In genomic region chr11:117839234-117839882, GRCh38 we compare ENCODE assay signal across 29 cellular contexts. TPM values are rescaled to one million over a fixed set of nuclear protein-coding genes. Genes with fewer than 3 reads are reported as not detected.
A peak's percentile ranks its signal among the peaks of the same experiment; 100 is the strongest.
DNase-seq lines count a peak whose midpoint lies in the region; ATAC-seq and TF ChIP-seq lines count a peak whose summit lies in the region.
"Had no signal": no experiment of that assay in that cellular context is flagged by ENCODE, and none has a peak within 500 bp of the region (broad histone marks: within the 10 kb centered on the region; RNA-seq: fewer than 3 reads in every experiment).

No MANE protein-coding gene starts in this region.

- intact Hi-C loops in CD14-positive monocyte (cut with micrococcal nuclease), result loop anchor here in 1 of 2 donors (5.0 to 10.0 kb wide), 2 partner anchors 148 to 305 kb away; partner anchors contain the start of gene IL10RA

- no peak overlapping the region for H2AFZ ChIP-seq in osteoblast (ENCODE audit: low read length)

- no peak overlapping the region for H3K4me2 ChIP-seq in osteoblast (ENCODE audit: insufficient read depth, low read length)
- H3K4me2 ChIP-seq: A549 had no signal

- H3K36me3 Mint-ChIP-seq in CD14-positive monocyte, result peaks cover 6 to 24% of the 10 kb centered on the region in 2 donors
- peaks cover 1% of the 10 kb centered on the region for H3K36me3 Mint-ChIP-seq in activated CD8-positive, alpha-beta memory T cell treated with anti-CD3 and anti-CD28 coated beads, Interleukin-2, amount 10 ng/mL, durations not matched to agents 7 days and 5 days
- H3K36me3 Mint-ChIP-seq: activated naive CD4-positive, alpha-beta T cell treated with anti-CD3 and anti-CD28 coated beads, Interleukin-2, amount 50 U/mL, for 72 hours had no signal

- H3K27ac ChIP-seq in osteoblast (ENCODE audit: low read depth, low read length), result no peak overlapping the region
- H3K27ac ChIP-seq: A549, Peyer's patch, SJCRH30, tibial artery had no signal

- TF ChIP-seq CTCF in CD14-positive monocyte (IDR thresholded peaks at IDR 0.05), result no peak
- TF ChIP-seq CTCF in osteoblast (IDR thresholded peaks at IDR 0.05; ENCODE audit: extremely low read depth, low read depth, low read length), result no peak

- no peaks in the 10 kb centered on the region for H3K79me2 ChIP-seq in osteoblast (ENCODE audit: insufficient read depth, low read length)

- H4K20me1 ChIP-seq in osteoblast (ENCODE audit: insufficient read depth, low read length), result no peaks in the 10 kb centered on the region

- ATAC-seq in activated CD8-positive, alpha-beta memory T cell treated with anti-CD3 and anti-CD28 coated beads, Interleukin-2, amount 10 ng/mL, durations not matched to agents 7 days and 5 days, result no peak
- ATAC-seq in HG02973 (IDR thresholded peaks at IDR 0.05; ENCODE audit: unreplicated experiment), result no peak
- ATAC-seq: A549; activated naive CD4-positive, alpha-beta T cell treated with anti-CD3 and anti-CD28 coated beads, Interleukin-2, amount 50 U/mL, for 72 hours; stimulated activated naive CD8-positive, alpha-beta T cell treated with anti-CD3 and anti-CD28 coated beads, Interleukin-15, Interleukin-2, amounts not matched to agents 100 U/mL and 50 U/mL, for 24 hours had no signal

- no peaks in the 10 kb centered on the region for H3K27me3 ChIP-seq in osteoblast (ENCODE audit: insufficient read depth, low read length)
- H3K27me3 ChIP-seq: BE2C, Peyer's patch, SJCRH30 had no signal

- in situ Hi-C loops in ACHN (cut with HindIII; ENCODE audit: low pct_ligation_motif_present, low pct_unique_long_range_greater_than_20kb, low sequenced_read_pairs), result no loop called here

- no peaks in the 10 kb centered on the region for H3K36me3 ChIP-seq in osteoblast (ENCODE audit: insufficient read depth, low read length)
- H3K36me3 ChIP-seq: SJCRH30 had no signal

- peak; percentile 3 for DNase-seq in activated CD4-positive, alpha-beta T cell treated with anti-CD3 and anti-CD28 coated beads for 1 hour
- DNase-seq in activated CD4-positive, alpha-beta T cell treated with anti-CD3 and anti-CD28 coated beads, Interleukin-2, amount 50 U/mL, for 1 hour, result no peak
- DNase-seq in CD14-positive monocyte (ENCODE audit: low spot score), result no peak
- peak; percentile 40 for DNase-seq in activated CD8-positive, alpha-beta memory T cell treated with anti-CD3 and anti-CD28 coated beads, Interleukin-2, amount 10 ng/mL, durations not matched to agents 7 days and 5 days
- peak; percentile 49 for DNase-seq in osteoblast (ENCODE audit: insufficient read length, low spot score, missing footprints)
- no peak for DNase-seq in occipital lobe (lab: John Stamatoyannopoulos, UW)
- DNase-seq in ACHN, result no peak
- DNase-seq: BE2C; central memory CD4-positive, alpha-beta T cell; COR-L47; DMS79 treated with DMSO at 0.1 percent for 48 hours; Kasumi-1; mammary epithelial cell; NCI-H1105 treated with DMSO at 0.1 percent for 48 hours; NCI-H2081; NCI-H446; SJCRH30; stimulated activated CD4-positive, alpha-beta T cell treated with anti-CD3 and anti-CD28 coated beads, Interleukin-4, amount 100 ng/mL, for 24 hours; stimulated activated naive CD8-positive, alpha-beta T cell treated with anti-CD3 and anti-CD28 coated beads, Interleukin-15, Interleukin-2, amounts not matched to agents 100 U/mL and 50 U/mL, for 24 hours; T-helper 1 cell had no signal

- no peaks in the 10 kb centered on the region for H3K9me3 ChIP-seq in osteoblast (ENCODE audit: low read depth, low read length)
- H3K9me3 ChIP-seq: A549, BE2C, Peyer's patch, SJCRH30, tibial artery had no signal

- no peaks in the 10 kb centered on the region for H3K4me1 ChIP-seq in osteoblast (ENCODE audit: insufficient read depth, low read length)
- H3K4me1 ChIP-seq: A549, BE2C, Peyer's patch, SJCRH30 had no signal

- CTCF ChIA-PET in activated CD8-positive, alpha-beta memory T cell treated with anti-CD3 and anti-CD28 coated beads, Interleukin-2, amount 10 ng/mL, durations not matched to agents 7 days and 5 days (lab: Charles Lee), result interaction anchor here (1.1 to 1.3 kb wide), 2 partner anchors 11 to 16 kb away, joined by 3 to 5 read pairs; no protein-coding TSS in a partner anchor

- H3K9me3 Mint-ChIP-seq in CD14-positive monocyte, result no peaks in the 10 kb centered on the region
- H3K9me3 Mint-ChIP-seq in activated CD8-positive, alpha-beta memory T cell treated with anti-CD3 and anti-CD28 coated beads, Interleukin-2, amount 10 ng/mL, durations not matched to agents 7 days and 5 days (ENCODE audit: low read depth), result no peaks in the 10 kb centered on the region
- H3K9me3 Mint-ChIP-seq: activated naive CD4-positive, alpha-beta T cell treated with anti-CD3 and anti-CD28 coated beads, Interleukin-2, amount 50 U/mL, for 72 hours; activated T-helper 1 cell treated with anti-CD3 and anti-CD28 coated beads, Interleukin-12 subunit alpha, Interleukin-12 subunit beta, Interleukin-2, Interleukin-4 antibody, amounts not matched to agents 30 ng/mL and 10 ng/mL and 1 ng/mL, durations not matched to agents 14 hours and 24 hours and 36 hours had no signal

- H3K4me3 Mint-ChIP-seq in CD14-positive monocyte, result peak overlapping the region in 1 of 2 donors; percentile 16
- H3K4me3 Mint-ChIP-seq in activated CD8-positive, alpha-beta memory T cell treated with anti-CD3 and anti-CD28 coated beads, Interleukin-2, amount 10 ng/mL, durations not matched to agents 7 days and 5 days, result no peak overlapping the region
- H3K4me3 Mint-ChIP-seq: activated T-helper 1 cell treated with anti-CD3 and anti-CD28 coated beads, Interleukin-12 subunit alpha, Interleukin-12 subunit beta, Interleukin-2, Interleukin-4 antibody, amounts not matched to agents 30 ng/mL and 10 ng/mL and 1 ng/mL, durations not matched to agents 14 hours and 24 hours and 36 hours had no signal

- H3K4me3 ChIP-seq in osteoblast (ENCODE audit: insufficient read depth, low read length), result no peak overlapping the region
- H3K4me3 ChIP-seq: A549, Peyer's patch, SJCRH30, tibial artery had no signal

- peaks cover 0 to 4% (median 0%) of the 10 kb centered on the region in 3 donors for H3K27me3 Mint-ChIP-seq in CD14-positive monocyte (ENCODE audit: low read depth in 3 of 3)
- H3K27me3 Mint-ChIP-seq in activated CD8-positive, alpha-beta memory T cell treated with anti-CD3 and anti-CD28 coated beads, Interleukin-2, amount 10 ng/mL, durations not matched to agents 7 days and 5 days, result peaks cover 11% of the 10 kb centered on the region

- peaks cover 96% of the 10 kb centered on the region for H3K4me1 Mint-ChIP-seq in CD14-positive monocyte
- H3K4me1 Mint-ChIP-seq in activated CD8-positive, alpha-beta memory T cell treated with anti-CD3 and anti-CD28 coated beads, Interleukin-2, amount 10 ng/mL, durations not matched to agents 7 days and 5 days, result peaks cover 25% of the 10 kb centered on the region

- H3K27ac Mint-ChIP-seq in CD14-positive monocyte, result peak overlapping the region in 6 of 7 donors; percentile 22 to 99 (median 76)
- H3K27ac Mint-ChIP-seq in activated CD8-positive, alpha-beta memory T cell treated with anti-CD3 and anti-CD28 coated beads, Interleukin-2, amount 10 ng/mL, durations not matched to agents 7 days and 5 days, result no peak overlapping the region
- H3K27ac Mint-ChIP-seq: activated T-helper 1 cell treated with anti-CD3 and anti-CD28 coated beads, Interleukin-12 subunit alpha, Interleukin-12 subunit beta, Interleukin-2, Interleukin-4 antibody, amounts not matched to agents 30 ng/mL and 10 ng/mL and 1 ng/mL, durations not matched to agents 14 hours and 24 hours and 36 hours had no signal

RNA-seq across cellular contexts. Expression of gene FXYD2, which starts 14.8 kb away (rescaled TPM):
- 1 to 10 TPM; 2.5 to 4.4 TPM for polyA plus RNA-seq in CD14-positive monocyte
- total RNA-seq in activated CD8-positive, alpha-beta memory T cell treated with anti-CD3 and anti-CD28 coated beads, Interleukin-2, amount 10 ng/mL, durations not matched to agents 7 days and 5 days, result 10 to 100 TPM; 13.1 to 19.0 TPM
- total RNA-seq in osteoblast (not detected in 2 replicates), occipital lobe (0.62 TPM)
- total RNA-seq: fibroblast of villous mesenchyme, HT1080, mammary epithelial cell had no signal
- polyA plus RNA-seq: keratinocyte had no signal

RNA-seq across cellular contexts. Expression of gene FXYD6, which starts 37.1 kb away (rescaled TPM):
- polyA plus RNA-seq in CD14-positive monocyte, result 10 to 100 TPM; 36.4 to 44.1 TPM
- total RNA-seq in activated CD8-positive, alpha-beta memory T cell treated with anti-CD3 and anti-CD28 coated beads, Interleukin-2, amount 10 ng/mL, durations not matched to agents 7 days and 5 days, result under 1 TPM; 0.12 to 0.20 TPM
- not detected in 2 replicates for total RNA-seq in osteoblast
- total RNA-seq in occipital lobe, result 107 TPM
- total RNA-seq: activated T-helper 1 cell treated with anti-CD3 and anti-CD28 coated beads, Interleukin-12 subunit alpha, Interleukin-12 subunit beta, Interleukin-2, Interleukin-4 antibody, amounts not matched to agents 30 ng/mL and 10 ng/mL and 1 ng/mL, durations not matched to agents 14 hours and 24 hours and 36 hours; fibroblast of villous mesenchyme had no signal
- polyA plus RNA-seq: keratinocyte had no signal

RNA-seq across cellular contexts. Expression of gene DSCAML1, which starts 42.3 kb away (rescaled TPM):
- not detected for polyA plus RNA-seq in CD14-positive monocyte
- 1 to 10 TPM in 1 of 2 experiments, under 1 TPM in 1; 0.42 to 1.4 TPM for total RNA-seq in activated CD8-positive, alpha-beta memory T cell treated with anti-CD3 and anti-CD28 coated beads, Interleukin-2, amount 10 ng/mL, durations not matched to agents 7 days and 5 days
- total RNA-seq in osteoblast (not detected in 2 replicates), occipital lobe (7.6 TPM)
- total RNA-seq: activated T-helper 1 cell treated with anti-CD3 and anti-CD28 coated beads, Interleukin-12 subunit alpha, Interleukin-12 subunit beta, Interleukin-2, Interleukin-4 antibody, amounts not matched to agents 30 ng/mL and 10 ng/mL and 1 ng/mL, durations not matched to agents 14 hours and 24 hours and 36 hours; fibroblast of villous mesenchyme; HT1080; mammary epithelial cell; SJCRH30 had no signal
- polyA plus RNA-seq: keratinocyte had no signal

Comparison
In these comparisons a context has a peak if more than half of its experiments do, and no peak if none do; other contexts are left out.
1. DNase-seq: peak in activated CD4-positive, alpha-beta T cell treated with anti-CD3 and anti-CD28 coated beads for 1 hour (single experiment), activated CD8-positive, alpha-beta memory T cell treated with anti-CD3 and anti-CD28 coated beads, Interleukin-2, amount 10 ng/mL, durations not matched to agents 7 days and 5 days (single experiment) and osteoblast (single experiment); none in activated CD4-positive, alpha-beta T cell treated with anti-CD3 and anti-CD28 coated beads, Interleukin-2, amount 50 U/mL, for 1 hour (single experiment), CD14-positive monocyte (single experiment), occipital lobe (single experiment) and ACHN (single experiment).
2. RNA of gene FXYD6, which starts 37.1 kb away (total RNA-seq): 107 TPM in occipital lobe (single experiment); 0.12 to 0.20 TPM in activated CD8-positive, alpha-beta memory T cell treated with anti-CD3 and anti-CD28 coated beads, Interleukin-2, amount 10 ng/mL, durations not matched to agents 7 days and 5 days and not detected in osteoblast; every median in the first group is over 10 times any median in the second.